Comparison of ENCODE assay signal across 1 cellular context in genomic region chr2:160862226-160862625, GRCh38.
TF ChIP-seq lines count a peak whose summit lies in the region.

No MANE protein-coding gene starts in this region.

TF ChIP-seq in A549, 52 proteins besides CTCF, POLR2A, EP300 and RAD21 (continued from another document):
- TF ChIP-seq REST (IDR thresholded peaks at IDR 0.05), result no peak
